Comparison of ENCODE assay signal across 12 cellular contexts in genomic region chr1:243525085-243525487, GRCh38.
DNase-seq lines count a peak whose midpoint lies in the region; ATAC-seq and TF ChIP-seq lines count a peak whose summit lies in the region.
"Had no signal": no experiment of that assay in that cellular context is flagged by ENCODE, and none has a peak within 500 bp of the region (broad histone marks: within the 10 kb centered on the region; RNA-seq: fewer than 3 reads in every experiment).

No MANE protein-coding gene starts in this region.

- H2BK5ac ChIP-seq in mesendoderm (ENCODE audit: low read length): no peak overlapping the region

- no peak overlapping the region for H3K56ac ChIP-seq in mesendoderm (ENCODE audit: low read length)

- no peaks in the 10 kb centered on the region for H3K36me3 ChIP-seq in HUES64 (ENCODE audit: insufficient read depth, low read length)
- no peaks in the 10 kb centered on the region for H3K36me3 ChIP-seq in mesendoderm (ENCODE audit: control insufficient read depth, insufficient read depth, low read length)
- H3K36me3 ChIP-seq in right atrium auricular region: no peaks in the 10 kb centered on the region
- no peaks in the 10 kb centered on the region for H3K36me3 ChIP-seq in A673 (ENCODE audit: insufficient read depth, low read length, poor library complexity, severe bottlenecking)
- H3K36me3 ChIP-seq: esophagus squamous epithelium had no signal

- H3K9ac ChIP-seq in HUES64 (ENCODE audit: low read depth, low read length): no peak overlapping the region
- H3K9ac ChIP-seq in mesendoderm (ENCODE audit: low read length): no peak overlapping the region

- H4K5ac ChIP-seq in mesendoderm (ENCODE audit: low read length): no peak overlapping the region

- H3K23ac ChIP-seq in mesendoderm (ENCODE audit: low read length): no peak overlapping the region

- WGBS in HUES64: 92% methylated on average over 2 of the region's 2 CpGs
- WGBS in mesendoderm (ENCODE audit: extremely low coverage, insufficient coverage, low lambda C conversion rate): no CpG with 5 or more reads among the region's 2 CpGs

- CTCF ChIA-PET in A673 (lab: Charles Lee): no interaction called here

- DNase-seq in AG08395 (ENCODE audit: low spot score) (peak; percentile 67), mesendoderm (no peak), right atrium auricular region (ENCODE audit: low spot score) (no peak), A673 (ENCODE audit: low spot score) (no peak)
- DNase-seq in central memory CD8-positive, alpha-beta T cell (ENCODE audit: low spot score in 2 of 2): no peak
- DNase-seq: esophagus squamous epithelium, NCI-H1048, OCI-M1 had no signal

- intact Hi-C loops in A673 (cut with micrococcal nuclease; ENCODE audit: unreplicated experiment): no loop called here

- peaks cover 13% of the 10 kb centered on the region for H3K9me3 Mint-ChIP-seq in central memory CD8-positive, alpha-beta T cell

- TF ChIP-seq CTCF in right atrium auricular region (IDR thresholded peaks at IDR 0.05) (no peak), A673 (conservative IDR thresholded peaks at IDR 0.05; ENCODE audit: low read depth, low read length) (no peak)

- peaks cover 13% of the 10 kb centered on the region for H3K36me3 Mint-ChIP-seq in central memory CD8-positive, alpha-beta T cell (ENCODE audit: insufficient read depth)

- no peaks in the 10 kb centered on the region for H3K27me3 Mint-ChIP-seq in central memory CD8-positive, alpha-beta T cell

- ATAC-seq in central memory CD8-positive, alpha-beta T cell (replicated peaks; ENCODE audit: extremely low read depth, poor library complexity, severe bottlenecking): no peak
- ATAC-seq in GM21619 (IDR thresholded peaks at IDR 0.05; ENCODE audit: unreplicated experiment): no peak
- no peak for ATAC-seq in GM18909 (IDR thresholded peaks at IDR 0.05; ENCODE audit: poor library complexity, unreplicated experiment)

- H3K4me3 Mint-ChIP-seq in central memory CD8-positive, alpha-beta T cell: no peak overlapping the region

- H3K4me1 ChIP-seq in HUES64 (ENCODE audit: insufficient read depth, low read length) (peaks cover 7% of the 10 kb centered on the region; the same call in 1 of the 2 replicates), mesendoderm (ENCODE audit: control insufficient read depth, low read depth, low read length) (peaks cover 2% of the 10 kb centered on the region), right atrium auricular region (no peaks in the 10 kb centered on the region), A673 (ENCODE audit: insufficient read depth, low read length, poor library complexity, severe bottlenecking) (no peaks in the 10 kb centered on the region)

- H2AK5ac ChIP-seq in mesendoderm (ENCODE audit: low read length): no peak overlapping the region

- no peak overlapping the region for H4K8ac ChIP-seq in mesendoderm (ENCODE audit: low read depth, low read length)

- H3K27ac Mint-ChIP-seq in central memory CD8-positive, alpha-beta T cell (ENCODE audit: low read depth): peak overlapping the region; percentile 91

- no peak overlapping the region for H3K4me3 ChIP-seq in HUES64 (ENCODE audit: low read length)
- no peak overlapping the region for H3K4me3 ChIP-seq in mesendoderm (ENCODE audit: low read length)
- H3K4me3 ChIP-seq in right atrium auricular region: no peak overlapping the region
- no peak overlapping the region for H3K4me3 ChIP-seq in A673 (ENCODE audit: low read depth, low read length, poor library complexity, severe bottlenecking)
- H3K4me3 ChIP-seq: esophagus squamous epithelium had no signal

- BruUV-seq in A673 (replicated peaks; lab: Mats Ljungman, UMichigan): no TSS peak

- no peaks in the 10 kb centered on the region for H3K79me1 ChIP-seq in mesendoderm (ENCODE audit: low read length)

- peaks cover 26% of the 10 kb centered on the region for H3K4me1 Mint-ChIP-seq in central memory CD8-positive, alpha-beta T cell

- no peak overlapping the region for H2BK120ac ChIP-seq in mesendoderm (ENCODE audit: low read depth, low read length)

- H3K18ac ChIP-seq in mesendoderm (ENCODE audit: low read length): peak overlapping the region; percentile 39

- no peaks in the 10 kb centered on the region for H3K27me3 ChIP-seq in HUES64 (ENCODE audit: insufficient read depth, low read length)
- no peaks in the 10 kb centered on the region for H3K27me3 ChIP-seq in mesendoderm (ENCODE audit: insufficient read depth, low read length, poor library complexity)
- H3K27me3 ChIP-seq in right atrium auricular region: no peaks in the 10 kb centered on the region
- H3K27me3 ChIP-seq in A673 (replicated peaks; ENCODE audit: insufficient read depth, low read depth, low read length, poor library complexity): no peaks in the 10 kb centered on the region
- H3K27me3 ChIP-seq: esophagus squamous epithelium had no signal

- no peak overlapping the region for H3K4me2 ChIP-seq in mesendoderm (ENCODE audit: low read length)

- POLR2A ChIA-PET in A673 (lab: Charles Lee; ENCODE audit: low non-redundant PET): no interaction called here

- no peaks in the 10 kb centered on the region; the same call in 1 of the 2 replicates for H3K9me3 ChIP-seq in HUES64 (ENCODE audit: insufficient read depth, low read depth, low read length)
- no peaks in the 10 kb centered on the region for H3K9me3 ChIP-seq in right atrium auricular region
- H3K9me3 ChIP-seq in A673 (ENCODE audit: low read depth, low read length, poor library complexity, severe bottlenecking): no peaks in the 10 kb centered on the region
- H3K9me3 ChIP-seq: esophagus squamous epithelium had no signal

- no peak overlapping the region for H2BK15ac ChIP-seq in mesendoderm (replicated peaks; ENCODE audit: low read depth)

- H3K79me2 ChIP-seq in mesendoderm (ENCODE audit: control insufficient read depth, insufficient read depth, low read length): no peaks in the 10 kb centered on the region

- no peak overlapping the region for H3K4ac ChIP-seq in mesendoderm (ENCODE audit: low read depth, low read length)

- H3K27ac ChIP-seq in HUES64 (ENCODE audit: low read depth, low read length) (peak overlapping the region; percentile 16; the same call in 1 of the 2 replicates), mesendoderm (ENCODE audit: low read depth, low read length) (no peak overlapping the region), right atrium auricular region (no peak overlapping the region), A673 (ENCODE audit: low read depth, low read length, poor library complexity, severe bottlenecking) (no peak overlapping the region)
- H3K27ac ChIP-seq: C4-2B, esophagus squamous epithelium had no signal
